ENCODE assay signal across 29 cellular contexts in the genomic region with DNA sequence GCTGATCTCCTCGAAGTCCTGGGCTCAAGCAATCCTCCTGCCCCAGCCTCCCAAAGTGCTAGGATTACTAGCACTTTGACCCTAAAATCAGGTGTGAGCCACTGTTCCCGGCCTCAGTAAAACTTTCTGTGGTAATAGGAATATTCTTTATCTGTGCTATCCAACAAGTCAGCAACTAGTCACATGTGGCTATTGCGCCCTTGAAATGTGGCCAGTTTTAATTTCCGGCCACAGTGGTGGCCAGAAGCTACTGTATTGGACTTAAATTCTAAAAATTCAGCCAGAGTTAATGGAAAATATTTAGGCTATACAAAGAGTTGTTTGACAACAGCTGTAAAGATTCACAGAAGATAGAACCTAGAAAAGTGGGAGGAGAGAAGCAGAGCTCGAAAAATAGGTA. TPM values are rescaled to one million over a fixed set of nuclear protein-coding genes. Genes with fewer than 3 reads are reported as not detected.
"Had no signal": no experiment of that assay in that cellular context is flagged by ENCODE, and none has a peak within 500 bp of the region (broad histone marks: within the 10 kb centered on the region; RNA-seq: fewer than 3 reads in every experiment).

No MANE protein-coding gene starts in this region.

- H2AFZ ChIP-seq: parathyroid adenoma had no signal

- H3K27me3 ChIP-seq: esophagus muscularis mucosa, gastrocnemius medialis, heart right ventricle, right lobe of liver, stomach, thyroid gland, vagina had no signal

- H3K9me3 Mint-ChIP-seq: natural killer cell treated with Interleukin-12 subunit alpha and Interleukin-12 subunit beta and Interleukin-15 and Interleukin-18, amount 100 ng/mL, for 72 hours; neural crest cell had no signal

- ATAC-seq: gastrocnemius medialis; left cardiac atrium; lower lobe of right lung; natural killer cell treated with Interleukin-12 subunit alpha and Interleukin-12 subunit beta and Interleukin-15 and Interleukin-18, amount 100 ng/mL, for 72 hours; right lobe of liver had no signal

- H3K4me2 ChIP-seq: smooth muscle cell had no signal

- H3K36me3 ChIP-seq: esophagus muscularis mucosa, gastrocnemius medialis, left ventricle myocardium inferior, lower lobe of right lung, neutrophil, right lobe of liver, thyroid gland, vagina had no signal

- H3K9ac ChIP-seq: parathyroid adenoma had no signal

- DNase-seq: dermis blood vessel endothelial cell; effector memory CD4-positive, alpha-beta T cell; foreskin fibroblast; gastrocnemius medialis; heart right ventricle; hippocampal formation; left cardiac atrium; left ventricle myocardium inferior; lower lobe of right lung; right lobe of liver; stimulated activated CD4-positive, alpha-beta T cell treated with anti-CD3 and anti-CD28 coated beads, Interleukin-12 subunit alpha, Interleukin-12 subunit beta, amount 100 ng/mL, for 4 hours; stimulated activated CD4-positive, alpha-beta T cell treated with anti-CD3 and anti-CD28 coated beads, Interleukin-1b, Interleukin-23, amount 100 ng/mL, for 48 hours; stimulated activated CD4-positive, alpha-beta T cell treated with anti-CD3 and anti-CD28 coated beads, Interleukin-4, amount 100 ng/mL, for 1 hour; stimulated activated CD8-positive, alpha-beta memory T cell treated with anti-CD3 and anti-CD28 coated beads, Interleukin-4, amount 100 ng/mL, for 48 hours; stimulated activated naive CD4-positive, alpha-beta T cell treated with Interleukin-2 at 50 U/mL for 16 hours; stomach; thyroid gland; trophoblast cell had no signal

- H3K36me3 Mint-ChIP-seq: natural killer cell treated with Interleukin-12 subunit alpha and Interleukin-12 subunit beta and Interleukin-15 and Interleukin-18, amount 100 ng/mL, for 72 hours had no signal

- H3K4me3 Mint-ChIP-seq: natural killer cell treated with Interleukin-12 subunit alpha and Interleukin-12 subunit beta and Interleukin-15 and Interleukin-18, amount 100 ng/mL, for 72 hours; neural crest cell had no signal

- H3K27ac ChIP-seq: coronary artery, esophagus muscularis mucosa, gastrocnemius medialis, heart right ventricle, left ventricle myocardium inferior, lower lobe of right lung, neutrophil, parathyroid adenoma, right lobe of liver, stomach, thyroid gland, vagina had no signal

- H3K9me3 ChIP-seq: esophagus muscularis mucosa, gastrocnemius medialis, heart right ventricle, left ventricle myocardium inferior, lower lobe of right lung, neutrophil, right lobe of liver, stomach, thyroid gland, vagina had no signal

- H3K27ac Mint-ChIP-seq: natural killer cell treated with Interleukin-12 subunit alpha and Interleukin-12 subunit beta and Interleukin-15 and Interleukin-18, amount 100 ng/mL, for 72 hours; progenitor cell of endocrine pancreas had no signal

- H3K4me1 ChIP-seq: gastrocnemius medialis, left ventricle myocardium inferior, lower lobe of right lung, parathyroid adenoma, right lobe of liver, thyroid gland had no signal

- H3K4me3 ChIP-seq: coronary artery, esophagus muscularis mucosa, gastrocnemius medialis, heart right ventricle, left ventricle myocardium inferior, lower lobe of right lung, right lobe of liver, smooth muscle cell, stomach, thyroid gland, vagina had no signal

- H3K27me3 Mint-ChIP-seq: natural killer cell treated with Interleukin-12 subunit alpha and Interleukin-12 subunit beta and Interleukin-15 and Interleukin-18, amount 100 ng/mL, for 72 hours had no signal

RNA-seq across cellular contexts. Expression of a gene that starts 44.1 kb away (rescaled TPM):
- total RNA-seq: endothelial cell of umbilical vein, epithelial cell of proximal tubule, esophagus muscularis mucosa, gastrocnemius medialis, progenitor cell of endocrine pancreas had no signal
- polyA plus RNA-seq: endothelial cell of umbilical vein had no signal
